Comparison of ENCODE assay signal across 8 cellular contexts in genomic region chr16:3123986-3124886, GRCh38.
A peak's percentile ranks its signal among the peaks of the same experiment; 100 is the strongest.
DNase-seq lines count a peak whose midpoint lies in the region; ATAC-seq and TF ChIP-seq lines count a peak whose summit lies in the region.

No MANE protein-coding gene starts in this region.

- TF ChIP-seq EP300 in Ishikawa (IDR thresholded peaks at IDR 0.05; ENCODE audit: borderline replicate concordance) = no peak

- peak overlapping the region; percentile 83 to 97 for H3K4me3 ChIP-seq in muscle layer of duodenum (ENCODE audit: low read depth in 1 of 2, low read length in 2 of 2)

- H3K36me3 ChIP-seq in muscle layer of duodenum (ENCODE audit: control insufficient read depth in 1 of 2, insufficient read depth in 2 of 2, low read length in 2 of 2) = peaks cover 0 to 16% of the 10 kb centered on the region in 2 donors

- no peaks in the 10 kb centered on the region for H3K9me3 ChIP-seq in muscle layer of duodenum (ENCODE audit: control insufficient read depth in 1 of 2, low read length in 2 of 2)

- H3K27me3 ChIP-seq in muscle layer of duodenum (ENCODE audit: low read depth, low read length) = no peaks in the 10 kb centered on the region

- peak; percentile 75 for TF ChIP-seq POLR2A in erythroblast (IDR thresholded peaks at IDR 0.05; ENCODE audit: low read length)

- H3K27ac ChIP-seq in muscle layer of duodenum (ENCODE audit: low read length) = peak overlapping the region; percentile 45

- peaks cover 11 to 22% of the 10 kb centered on the region in 2 donors for H3K4me1 ChIP-seq in muscle layer of duodenum (ENCODE audit: control insufficient read depth in 1 of 2, insufficient read depth in 2 of 2, low read length in 2 of 2)

- DNase-seq in DMS53 treated with DMSO at 0.1 percent for 48 hours (lab: John Stamatoyannopoulos, UW; ENCODE audit: unreplicated experiment) = peak; percentile 81
- peak; percentile 99 for DNase-seq in OCI-M1 (lab: John Stamatoyannopoulos, UW)
- DNase-seq in activated T-cell treated with anti-CD3 and anti-CD28 coated beads for 48 hours (ENCODE audit: low read depth) = peak; percentile 96
- peak; percentile 95 to 98 for DNase-seq in erythroblast (lab: John Stamatoyannopoulos, UW)
- peak; percentile 96 for DNase-seq in stimulated activated CD8-positive, alpha-beta memory T cell treated with anti-CD3 and anti-CD28 coated beads, Interleukin-7, amount 100 ng/mL, for 24 hours (ENCODE audit: low read depth)

- peak; percentile 84 for ATAC-seq in GM21576 (IDR thresholded peaks at IDR 0.05; ENCODE audit: unreplicated experiment)

- peak; percentile 22; the same call in 1 of the 2 replicates for TF ChIP-seq RAD21 in Ishikawa (IDR thresholded peaks at IDR 0.05; ENCODE audit: low read depth)

TF ChIP-seq in Ishikawa, 13 proteins besides CTCF, POLR2A, EP300 and RAD21:
- TF ChIP-seq EGR1 (IDR thresholded peaks at IDR 0.05) = no peak
- TF ChIP-seq ZBTB7A (IDR thresholded peaks at IDR 0.05; ENCODE audit: low read depth) = no peak; the same call in 1 of the 2 replicates
- TF ChIP-seq MAX (IDR thresholded peaks at IDR 0.05) = peak; percentile 36; the same call in 1 of the 2 replicates
- peak; percentile 36; the same call in 1 of the 2 replicates for TF ChIP-seq FOXM1 (IDR thresholded peaks at IDR 0.05; ENCODE audit: borderline replicate concordance, low read depth)
- TF ChIP-seq NFIC (IDR thresholded peaks at IDR 0.05) = peak; percentile 32; the same call in 1 of the 2 replicates
- TF ChIP-seq REST (IDR thresholded peaks at IDR 0.05; ENCODE audit: low read depth) = no peak
- TF ChIP-seq USF1 (IDR thresholded peaks at IDR 0.05) = no peak; the same call in 1 of the 2 replicates
- peak; percentile 20; the same call in 1 of the 2 replicates for TF ChIP-seq TEAD4 (IDR thresholded peaks at IDR 0.05)
- peak; percentile 84 for TF ChIP-seq YY1 (IDR thresholded peaks at IDR 0.05; ENCODE audit: low read depth)

Comparison
In these comparisons a context has a peak if more than half of its experiments do, and no peak if none do; other contexts are left out.
1. Peak in every context shown above with its lines: DNase-seq, ATAC-seq, H3K4me3 ChIP-seq and H3K27ac ChIP-seq.